ENCODE assay signal across 8 cellular contexts in genomic region chr7:94654764-94655561, GRCh38. TPM values are rescaled to one million over a fixed set of nuclear protein-coding genes. Genes with fewer than 3 reads are reported as not detected.
A peak's percentile ranks its signal among the peaks of the same experiment; 100 is the strongest.
DNase-seq lines count a peak whose midpoint lies in the region; ATAC-seq and TF ChIP-seq lines count a peak whose summit lies in the region.

No MANE protein-coding gene starts in this region.

- no peaks in the 10 kb centered on the region for H3K36me3 ChIP-seq in kidney epithelial cell (ENCODE audit: control insufficient read depth, insufficient read depth, low read length)

- H3K4me3 ChIP-seq in cardiac fibroblast (replicated peaks in 1 of 2; ENCODE audit: low read depth in 2 of 2, low read length in 2 of 2): peak overlapping the region; percentile 67 to 76
- H3K4me3 ChIP-seq in kidney epithelial cell (ENCODE audit: low read depth, low read length): peak overlapping the region; percentile 52

- in situ Hi-C loops in GM13977 (cut with MboI; ENCODE audit: low pct_unique_long_range_greater_than_20kb, low sequenced_read_pairs, unreplicated experiment): no loop called here

- H3K27me3 ChIP-seq in kidney epithelial cell (ENCODE audit: control insufficient read depth, insufficient read depth, low read length): no peaks in the 10 kb centered on the region

- no peaks in the 10 kb centered on the region for H3K9me3 Mint-ChIP-seq in T-helper 2 cell treated with Interferon-gamma antibody and Interleukin-4, amounts not matched to agents 5 μg/mL and 100 μg/mL, for 36 hours
- H3K9me3 Mint-ChIP-seq in stimulated activated naive B cell treated with anti-CD40 and anti-IgM and Interleukin-4, amounts not matched to agents 10 μg/mL and 1 μg/mL and 100 μg/mL, for 72 hours: no peaks in the 10 kb centered on the region

- no peak for ATAC-seq in stimulated activated naive B cell treated with anti-CD40 and anti-IgM and Interleukin-4, amounts not matched to agents 10 μg/mL and 1 μg/mL and 100 μg/mL, for 72 hours (replicated peaks)
- no peak for ATAC-seq in HG02885 (IDR thresholded peaks at IDR 0.05; ENCODE audit: poor library complexity, unreplicated experiment)

- no peak overlapping the region for H3K27ac Mint-ChIP-seq in T-helper 2 cell treated with Interferon-gamma antibody and Interleukin-4, amounts not matched to agents 5 μg/mL and 100 μg/mL, for 36 hours
- peak overlapping the region; percentile 81 for H3K27ac Mint-ChIP-seq in stimulated activated naive B cell treated with anti-CD40 and anti-IgM and Interleukin-4, amounts not matched to agents 10 μg/mL and 1 μg/mL and 100 μg/mL, for 72 hours

- peaks cover 15% of the 10 kb centered on the region for H3K4me1 Mint-ChIP-seq in T-helper 2 cell treated with Interferon-gamma antibody and Interleukin-4, amounts not matched to agents 5 μg/mL and 100 μg/mL, for 36 hours (ENCODE audit: low read depth)
- H3K4me1 Mint-ChIP-seq in stimulated activated naive B cell treated with anti-CD40 and anti-IgM and Interleukin-4, amounts not matched to agents 10 μg/mL and 1 μg/mL and 100 μg/mL, for 72 hours: peaks cover 6 to 18% of the 10 kb centered on the region in 2 donors

- DNase-seq in T-helper 2 cell treated with Interferon-gamma antibody and Interleukin-4, amounts not matched to agents 5 μg/mL and 100 μg/mL, for 36 hours (ENCODE audit: low spot score): peak; percentile 5
- DNase-seq in T-helper 2 cell (no peak), NCI-H774 (lab: John Stamatoyannopoulos, UW) (peak; percentile 33), cardiac fibroblast (ENCODE audit: low read depth in 2 of 2) (peak; percentile 65 to 68), kidney epithelial cell (ENCODE audit: low read depth) (no peak), GM13977 (ENCODE audit: low spot score) (no peak)
- no peak for DNase-seq in stimulated activated naive B cell treated with anti-CD40 and anti-IgM and Interleukin-4, amounts not matched to agents 10 μg/mL and 1 μg/mL and 100 μg/mL, for 72 hours

- TF ChIP-seq CTCF in cardiac fibroblast (IDR thresholded peaks at IDR 0.05; ENCODE audit: low read depth, low read length) (no peak), kidney epithelial cell (IDR thresholded peaks at IDR 0.05; ENCODE audit: insufficient read depth, low read length, poor library complexity, severe bottlenecking) (no peak), GM13977 (IDR thresholded peaks at IDR 0.05; ENCODE audit: extremely low read depth, insufficient read depth, missing control alignments) (no peak)

- no peaks in the 10 kb centered on the region for H3K36me3 Mint-ChIP-seq in T-helper 2 cell treated with Interferon-gamma antibody and Interleukin-4, amounts not matched to agents 5 μg/mL and 100 μg/mL, for 36 hours (ENCODE audit: low read depth)
- H3K36me3 Mint-ChIP-seq in stimulated activated naive B cell treated with anti-CD40 and anti-IgM and Interleukin-4, amounts not matched to agents 10 μg/mL and 1 μg/mL and 100 μg/mL, for 72 hours: no peaks in the 10 kb centered on the region

- peak overlapping the region; percentile 81 for H3K4me3 Mint-ChIP-seq in T-helper 2 cell treated with Interferon-gamma antibody and Interleukin-4, amounts not matched to agents 5 μg/mL and 100 μg/mL, for 36 hours
- peak overlapping the region; percentile 85 to 92 for H3K4me3 Mint-ChIP-seq in stimulated activated naive B cell treated with anti-CD40 and anti-IgM and Interleukin-4, amounts not matched to agents 10 μg/mL and 1 μg/mL and 100 μg/mL, for 72 hours

- peaks cover 44% of the 10 kb centered on the region for H3K27me3 Mint-ChIP-seq in T-helper 2 cell treated with Interferon-gamma antibody and Interleukin-4, amounts not matched to agents 5 μg/mL and 100 μg/mL, for 36 hours (ENCODE audit: low read depth)
- peaks cover 10 to 15% of the 10 kb centered on the region in 2 donors for H3K27me3 Mint-ChIP-seq in stimulated activated naive B cell treated with anti-CD40 and anti-IgM and Interleukin-4, amounts not matched to agents 10 μg/mL and 1 μg/mL and 100 μg/mL, for 72 hours

RNA-seq across cellular contexts. Expression of gene SGCE, which starts 1.0 kb away (rescaled TPM):
- 24.9 and 33.6 TPM in 2 replicates for total RNA-seq in kidney epithelial cell

Comparison
In these comparisons a context has a peak if more than half of its experiments do, and no peak if none do; other contexts are left out.
1. DNase-seq: peak in T-helper 2 cell treated with Interferon-gamma antibody and Interleukin-4, amounts not matched to agents 5 μg/mL and 100 μg/mL, for 36 hours (single experiment), NCI-H774 (single experiment) and cardiac fibroblast (2 of 2); none in T-helper 2 cell (0 of 5), kidney epithelial cell (single experiment), stimulated activated naive B cell treated with anti-CD40 and anti-IgM and Interleukin-4, amounts not matched to agents 10 μg/mL and 1 μg/mL and 100 μg/mL, for 72 hours (single experiment) and GM13977 (single experiment).